In genomic region chr14:19163891-19164290, GRCh38 we compare ENCODE assay signal across 5 cellular contexts.
DNase-seq lines count a peak whose midpoint lies in the region; ATAC-seq, FAIRE-seq and TF ChIP-seq lines count a peak whose summit lies in the region.
"Not testable (repeated sequence)": the region's sequence is repeated elsewhere in the genome, so short reads cannot be mapped to it uniquely, and the experiment has no call there.

No MANE protein-coding gene starts in this region.

- not testable (repeated sequence) for TF ChIP-seq POLR2A in endothelial cell of umbilical vein (IDR thresholded peaks at IDR 0.05; ENCODE audit: low read depth, low read length); spleen (IDR thresholded peaks at IDR 0.05)

- not testable (repeated sequence) for H3K79me2 ChIP-seq in endothelial cell of umbilical vein (ENCODE audit: control insufficient read depth, insufficient read depth, low read length)

- H3K36me3 ChIP-seq in endothelial cell of umbilical vein (ENCODE audit: control insufficient read depth in 2 of 2, extremely low read depth in 1 of 2, insufficient read depth in 2 of 2, low read length in 2 of 2); spleen: not testable (repeated sequence)

- H3K27ac ChIP-seq in endothelial cell of umbilical vein (ENCODE audit: insufficient read depth, low read depth, low read length); spleen: not testable (repeated sequence)

- intact Hi-C loops in endothelial cell of umbilical vein (cut with micrococcal nuclease); spleen (cut with DNase I; ENCODE audit: low total_unique reads): not testable (repeated sequence)

- not testable (repeated sequence) for H3K9me3 ChIP-seq in endothelial cell of umbilical vein (replicated peaks; ENCODE audit: control insufficient read depth, insufficient read depth, low read length)
- peaks cover 0 to 33% (median 13%) of the 10 kb centered on the region in 8 donors for H3K9me3 ChIP-seq in spleen

- dilution Hi-C loops in endothelial cell of umbilical vein (cut with MboI; ENCODE audit: extremely low pct_ligation_motif_present, low sequenced_read_pairs), result not testable (repeated sequence)

- H3K27me3 ChIP-seq in endothelial cell of umbilical vein (ENCODE audit: control insufficient read depth in 2 of 2, insufficient read depth in 2 of 2, low read length in 2 of 2); spleen (replicated peaks in 1 of 7): not testable (repeated sequence)

- not testable (repeated sequence) for H2AFZ ChIP-seq in endothelial cell of umbilical vein (ENCODE audit: low read depth, low read length)

- H3K9ac ChIP-seq in endothelial cell of umbilical vein (replicated peaks; ENCODE audit: extremely low read depth, insufficient read depth, low read length), result not testable (repeated sequence)

- DNase-seq in H4 (ENCODE audit: low spot score), result peak; percentile 1
- peak; percentile 46 for DNase-seq in activated CD8-positive, alpha-beta memory T cell treated with anti-CD3 and anti-CD28 coated beads, Interleukin-2, amount 50 U/mL, for 48 hours
- peak; percentile 0 for DNase-seq in endothelial cell of umbilical vein (ENCODE audit: low read depth, low spot score)
- peak; percentile 40 for DNase-seq in left lobe of liver (ENCODE audit: low spot score)
- peak; percentile 74 for DNase-seq in spleen

- 60 to 66% (median 61%) methylated on average over 2 of the region's 2 CpGs for WGBS in spleen, 5 donors

- ATAC-seq in left lobe of liver, result not testable (repeated sequence)

- FAIRE-seq in endothelial cell of umbilical vein (lab: Jason Lieb, UNC), result not testable (repeated sequence)

- POLR2A ChIA-PET in endothelial cell of umbilical vein (lab: Charles Lee), result not testable (repeated sequence)

- H3K4me1 ChIP-seq in endothelial cell of umbilical vein (ENCODE audit: control insufficient read depth, extremely low read depth, insufficient read depth, low read length); spleen: not testable (repeated sequence)

- H4K20me1 ChIP-seq in endothelial cell of umbilical vein (replicated peaks; ENCODE audit: control insufficient read depth, extremely low read depth, insufficient read depth, low read length), result not testable (repeated sequence)

- H3K4me3 ChIP-seq in endothelial cell of umbilical vein (replicated peaks in 1 of 3; ENCODE audit: insufficient read depth in 1 of 3, low read depth in 1 of 3, low read length in 3 of 3); spleen: not testable (repeated sequence)

- TF ChIP-seq CTCF in endothelial cell of umbilical vein (IDR thresholded peaks at IDR 0.05; ENCODE audit: extremely low read depth in 1 of 2, insufficient read depth in 1 of 2, low read depth in 1 of 2, low read length in 2 of 2); spleen (IDR thresholded peaks at IDR 0.05 in 8 of 11, conservative IDR thresholded peaks at IDR 0.05 in 3 of 11): not testable (repeated sequence)

- BruUV-seq in endothelial cell of umbilical vein (replicated peaks; lab: Mats Ljungman, UMichigan), result not testable (repeated sequence)

- H3K4me2 ChIP-seq in endothelial cell of umbilical vein (ENCODE audit: insufficient read depth, low read length), result not testable (repeated sequence)

- H3K9me1 ChIP-seq in endothelial cell of umbilical vein (replicated peaks; ENCODE audit: control insufficient read depth, extremely low read depth, insufficient read depth, low read length), result not testable (repeated sequence)

- CTCF ChIA-PET in endothelial cell of umbilical vein (lab: Charles Lee), result not testable (repeated sequence)

Comparison
In these comparisons a context has a peak if more than half of its experiments do, and no peak if none do; other contexts are left out.
1. DNase-seq: peak in every context shown above with its lines; median percentile 74 in spleen; 46 in activated CD8-positive, alpha-beta memory T cell treated with anti-CD3 and anti-CD28 coated beads, Interleukin-2, amount 50 U/mL, for 48 hours; 40 in left lobe of liver; 1 in H4; 0 in endothelial cell of umbilical vein.